ENCODE assay signal across 2 cellular contexts in the genomic region with DNA sequence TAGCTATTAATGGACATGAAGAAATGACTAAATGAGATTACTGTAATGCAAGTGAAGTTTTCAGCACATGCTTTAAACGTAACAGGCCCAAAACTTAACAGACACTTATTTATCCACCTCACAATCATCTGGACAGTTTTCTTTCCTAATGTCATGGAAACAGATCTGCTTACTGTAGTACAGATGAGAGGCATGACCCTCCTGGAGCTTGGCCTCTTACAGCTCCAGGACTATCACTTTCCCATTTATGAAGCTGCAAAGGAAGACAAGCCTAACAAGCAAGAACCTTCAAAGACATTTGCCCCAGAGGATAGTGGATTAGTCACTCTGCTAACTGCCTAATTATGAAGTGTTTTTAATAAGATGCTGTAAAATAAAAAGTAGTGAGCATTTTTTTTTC.
TF ChIP-seq lines count a peak whose summit lies in the region.

No MANE protein-coding gene starts in this region.

TF ChIP-seq in HepG2, 621 proteins besides CTCF, POLR2A, EP300 and RAD21:
- TF ChIP-seq TBP (CRISPR knock-in tag; IDR thresholded peaks at IDR 0.05) (no peak), ZNF484 (CRISPR knock-in tag; IDR thresholded peaks at IDR 0.05; ENCODE audit: borderline replicate concordance, low read depth) (no peak), ZNF138 (CRISPR knock-in tag; IDR thresholded peaks at IDR 0.05; ENCODE audit: low read depth) (no peak), SMARCC2 (IDR thresholded peaks at IDR 0.05) (no peak), KDM5B (CRISPR knock-in tag; IDR thresholded peaks at IDR 0.05; ENCODE audit: borderline replicate concordance) (no peak), SP5 (CRISPR knock-in tag; IDR thresholded peaks at IDR 0.05; ENCODE audit: borderline replicate concordance, low read depth) (no peak), RARA (CRISPR knock-in tag; IDR thresholded peaks at IDR 0.05) (no peak), CHD4 (IDR thresholded peaks at IDR 0.05; ENCODE audit: borderline replicate concordance, low read length) (no peak), ZNF317 (CRISPR knock-in tag; IDR thresholded peaks at IDR 0.05) (no peak), HNRNPUL1 (IDR thresholded peaks at IDR 0.05; ENCODE audit: low read depth, low read length) (no peak)
- TF ChIP-seq, protein P1, sequence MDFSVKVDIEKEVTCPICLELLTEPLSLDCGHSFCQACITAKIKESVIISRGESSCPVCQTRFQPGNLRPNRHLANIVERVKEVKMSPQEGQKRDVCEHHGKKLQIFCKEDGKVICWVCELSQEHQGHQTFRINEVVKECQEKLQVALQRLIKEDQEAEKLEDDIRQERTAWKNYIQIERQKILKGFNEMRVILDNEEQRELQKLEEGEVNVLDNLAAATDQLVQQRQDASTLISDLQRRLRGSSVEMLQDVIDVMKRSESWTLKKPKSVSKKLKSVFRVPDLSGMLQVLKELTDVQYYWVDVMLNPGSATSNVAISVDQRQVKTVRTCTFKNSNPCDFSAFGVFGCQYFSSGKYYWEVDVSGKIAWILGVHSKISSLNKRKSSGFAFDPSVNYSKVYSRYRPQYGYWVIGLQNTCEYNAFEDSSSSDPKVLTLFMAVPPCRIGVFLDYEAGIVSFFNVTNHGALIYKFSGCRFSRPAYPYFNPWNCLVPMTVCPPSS (IDR thresholded peaks at IDR 0.05), result no peak
- TF ChIP-seq, protein P2, sequence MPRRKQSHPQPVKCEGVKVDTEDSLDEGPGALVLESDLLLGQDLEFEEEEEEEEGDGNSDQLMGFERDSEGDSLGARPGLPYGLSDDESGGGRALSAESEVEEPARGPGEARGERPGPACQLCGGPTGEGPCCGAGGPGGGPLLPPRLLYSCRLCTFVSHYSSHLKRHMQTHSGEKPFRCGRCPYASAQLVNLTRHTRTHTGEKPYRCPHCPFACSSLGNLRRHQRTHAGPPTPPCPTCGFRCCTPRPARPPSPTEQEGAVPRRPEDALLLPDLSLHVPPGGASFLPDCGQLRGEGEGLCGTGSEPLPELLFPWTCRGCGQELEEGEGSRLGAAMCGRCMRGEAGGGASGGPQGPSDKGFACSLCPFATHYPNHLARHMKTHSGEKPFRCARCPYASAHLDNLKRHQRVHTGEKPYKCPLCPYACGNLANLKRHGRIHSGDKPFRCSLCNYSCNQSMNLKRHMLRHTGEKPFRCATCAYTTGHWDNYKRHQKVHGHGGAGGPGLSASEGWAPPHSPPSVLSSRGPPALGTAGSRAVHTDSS (CRISPR knock-in tag; conservative IDR thresholded peaks at IDR 0.05), result no peak
- TF ChIP-seq, protein P3, sequence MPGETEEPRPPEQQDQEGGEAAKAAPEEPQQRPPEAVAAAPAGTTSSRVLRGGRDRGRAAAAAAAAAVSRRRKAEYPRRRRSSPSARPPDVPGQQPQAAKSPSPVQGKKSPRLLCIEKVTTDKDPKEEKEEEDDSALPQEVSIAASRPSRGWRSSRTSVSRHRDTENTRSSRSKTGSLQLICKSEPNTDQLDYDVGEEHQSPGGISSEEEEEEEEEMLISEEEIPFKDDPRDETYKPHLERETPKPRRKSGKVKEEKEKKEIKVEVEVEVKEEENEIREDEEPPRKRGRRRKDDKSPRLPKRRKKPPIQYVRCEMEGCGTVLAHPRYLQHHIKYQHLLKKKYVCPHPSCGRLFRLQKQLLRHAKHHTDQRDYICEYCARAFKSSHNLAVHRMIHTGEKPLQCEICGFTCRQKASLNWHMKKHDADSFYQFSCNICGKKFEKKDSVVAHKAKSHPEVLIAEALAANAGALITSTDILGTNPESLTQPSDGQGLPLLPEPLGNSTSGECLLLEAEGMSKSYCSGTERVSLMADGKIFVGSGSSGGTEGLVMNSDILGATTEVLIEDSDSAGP (CRISPR knock-in tag; IDR thresholded peaks at IDR 0.05; ENCODE audit: borderline replicate concordance), result no peak
- TF ChIP-seq, protein P4, sequence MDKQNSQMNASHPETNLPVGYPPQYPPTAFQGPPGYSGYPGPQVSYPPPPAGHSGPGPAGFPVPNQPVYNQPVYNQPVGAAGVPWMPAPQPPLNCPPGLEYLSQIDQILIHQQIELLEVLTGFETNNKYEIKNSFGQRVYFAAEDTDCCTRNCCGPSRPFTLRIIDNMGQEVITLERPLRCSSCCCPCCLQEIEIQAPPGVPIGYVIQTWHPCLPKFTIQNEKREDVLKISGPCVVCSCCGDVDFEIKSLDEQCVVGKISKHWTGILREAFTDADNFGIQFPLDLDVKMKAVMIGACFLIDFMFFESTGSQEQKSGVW (CRISPR knock-in tag; IDR thresholded peaks at IDR 0.05; ENCODE audit: borderline replicate concordance), result no peak
- TF ChIP-seq, protein P5, sequence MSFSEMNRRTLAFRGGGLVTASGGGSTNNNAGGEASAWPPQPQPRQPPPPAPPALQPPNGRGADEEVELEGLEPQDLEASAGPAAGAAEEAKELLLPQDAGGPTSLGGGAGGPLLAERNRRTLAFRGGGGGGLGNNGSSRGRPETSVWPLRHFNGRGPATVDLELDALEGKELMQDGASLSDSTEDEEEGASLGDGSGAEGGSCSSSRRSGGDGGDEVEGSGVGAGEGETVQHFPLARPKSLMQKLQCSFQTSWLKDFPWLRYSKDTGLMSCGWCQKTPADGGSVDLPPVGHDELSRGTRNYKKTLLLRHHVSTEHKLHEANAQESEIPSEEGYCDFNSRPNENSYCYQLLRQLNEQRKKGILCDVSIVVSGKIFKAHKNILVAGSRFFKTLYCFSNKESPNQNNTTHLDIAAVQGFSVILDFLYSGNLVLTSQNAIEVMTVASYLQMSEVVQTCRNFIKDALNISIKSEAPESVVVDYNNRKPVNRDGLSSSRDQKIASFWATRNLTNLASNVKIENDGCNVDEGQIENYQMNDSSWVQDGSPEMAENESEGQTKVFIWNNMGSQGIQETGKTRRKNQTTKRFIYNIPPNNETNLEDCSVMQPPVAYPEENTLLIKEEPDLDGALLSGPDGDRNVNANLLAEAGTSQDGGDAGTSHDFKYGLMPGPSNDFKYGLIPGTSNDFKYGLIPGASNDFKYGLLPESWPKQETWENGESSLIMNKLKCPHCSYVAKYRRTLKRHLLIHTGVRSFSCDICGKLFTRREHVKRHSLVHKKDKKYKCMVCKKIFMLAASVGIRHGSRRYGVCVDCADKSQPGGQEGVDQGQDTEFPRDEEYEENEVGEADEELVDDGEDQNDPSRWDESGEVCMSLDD (CRISPR knock-in tag; IDR thresholded peaks at IDR 0.05; ENCODE audit: borderline replicate concordance), result no peak

TF ChIP-seq in SK-N-SH, 30 proteins besides CTCF, POLR2A, EP300 and RAD21:
- TF ChIP-seq TCF12 (IDR thresholded peaks at IDR 0.05), result no peak
